In the genomic region with DNA sequence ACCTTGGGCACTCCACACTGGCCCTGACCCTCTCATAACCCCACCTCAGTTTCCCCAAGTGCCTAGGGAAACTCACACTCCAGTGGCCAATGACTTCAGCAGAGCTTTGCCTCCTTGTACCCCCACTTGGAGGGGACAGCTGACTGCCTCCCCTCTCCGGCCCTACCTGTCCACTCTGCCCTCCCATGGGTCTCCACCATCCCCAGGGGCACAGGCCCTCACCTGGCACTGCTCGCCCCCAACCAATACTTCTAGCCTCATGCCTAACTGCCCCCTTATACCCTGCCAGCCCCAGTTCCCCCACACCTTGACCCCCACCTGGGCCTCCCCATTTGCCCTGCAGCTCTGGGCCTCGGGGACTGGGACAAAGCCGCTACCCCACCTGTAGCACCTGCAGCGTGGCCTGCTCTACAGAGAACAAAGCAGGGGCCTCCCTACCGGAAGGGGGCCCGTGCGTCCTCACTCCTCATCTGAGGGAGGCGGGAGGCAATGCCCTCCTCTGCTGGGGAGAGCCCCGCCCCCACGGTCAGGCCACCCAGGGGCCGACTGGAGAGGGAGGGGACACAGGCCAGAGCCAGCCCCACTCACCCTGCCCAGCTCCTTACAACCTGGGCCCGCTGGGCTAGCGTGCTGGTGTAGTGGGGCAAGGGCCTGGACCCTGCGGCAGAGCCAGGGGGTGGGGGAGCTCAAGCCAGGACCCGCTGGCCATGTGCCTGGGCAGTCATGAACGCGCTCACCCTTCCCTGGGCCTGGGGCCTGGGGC, we compare ENCODE assay signal across 7 cellular contexts. TPM values are rescaled to one million over a fixed set of nuclear protein-coding genes. Genes with fewer than 3 reads are reported as not detected.
DNase-seq lines count a peak whose midpoint lies in the region; TF ChIP-seq lines count a peak whose summit lies in the region.
"Had no signal": no experiment of that assay in that cellular context is flagged by ENCODE, and none has a peak within 500 bp of the region (broad histone marks: within the 10 kb centered on the region; RNA-seq: fewer than 3 reads in every experiment).

No MANE protein-coding gene starts in this region.

- H3K27me3 ChIP-seq in fibroblast of lung (ENCODE audit: control insufficient read depth, insufficient read depth, low read length) (no peaks in the 10 kb centered on the region), stomach smooth muscle (ENCODE audit: control insufficient read depth in 1 of 2, insufficient read depth in 2 of 2, low read length in 2 of 2) (no peaks in the 10 kb centered on the region)

- no peaks in the 10 kb centered on the region for H4K20me1 ChIP-seq in fibroblast of lung (ENCODE audit: control insufficient read depth, extremely low read depth, insufficient read depth, low read length)

- H2AFZ ChIP-seq in fibroblast of lung (ENCODE audit: low read length) = no peak overlapping the region

- no peaks in the 10 kb centered on the region for H3K9me3 ChIP-seq in fibroblast of lung (ENCODE audit: control insufficient read depth, insufficient read depth, low read depth, low read length)
- no peaks in the 10 kb centered on the region for H3K9me3 ChIP-seq in stomach smooth muscle (ENCODE audit: control insufficient read depth in 2 of 2, low read length in 2 of 2)

- TF ChIP-seq CTCF in fibroblast of lung (conservative IDR thresholded peaks at IDR 0.05 in 1 of 2, IDR thresholded peaks at IDR 0.05 in 1 of 2; ENCODE audit: low read depth in 1 of 2, low read length in 2 of 2) = no peak

- peaks cover 3% of the 10 kb centered on the region for H3K36me3 ChIP-seq in fibroblast of lung (ENCODE audit: control insufficient read depth, insufficient read depth, low read length)
- H3K36me3 ChIP-seq in stomach smooth muscle (ENCODE audit: control insufficient read depth in 2 of 2, insufficient read depth in 2 of 2, low read length in 2 of 2) = peaks cover 4% of the 10 kb centered on the region in 2 donors

- peaks cover 3% of the 10 kb centered on the region for H3K79me2 ChIP-seq in fibroblast of lung (ENCODE audit: control insufficient read depth, insufficient read depth, low read length)

- H3K4me1 ChIP-seq in fibroblast of lung (ENCODE audit: control insufficient read depth, extremely low read depth, insufficient read depth, low read length) = peaks cover 39% of the 10 kb centered on the region
- peaks cover 96% of the 10 kb centered on the region for H3K4me1 ChIP-seq in stomach smooth muscle (ENCODE audit: control insufficient read depth, insufficient read depth, low read length)

- H3K4me3 ChIP-seq in fibroblast of lung (replicated peaks in 1 of 4; ENCODE audit: control extremely low read depth in 1 of 4, insufficient read depth in 1 of 4, low read depth in 3 of 4, low read length in 4 of 4) (no peak overlapping the region), stomach smooth muscle (ENCODE audit: low read length in 2 of 2) (peak overlapping the region in 1 of 2 donors; percentile 64)

- no peak overlapping the region for H3K9ac ChIP-seq in fibroblast of lung (ENCODE audit: insufficient read depth, low read length)
- peak overlapping the region; percentile 14 to 21 for H3K9ac ChIP-seq in stomach smooth muscle (ENCODE audit: low read length in 2 of 2)

- peak overlapping the region; percentile 35 for H3K4me2 ChIP-seq in fibroblast of lung (ENCODE audit: extremely low read depth, insufficient read depth, low read length)

- peak overlapping the region; percentile 30 for H3K27ac ChIP-seq in fibroblast of lung (ENCODE audit: insufficient read depth, low read length)
- H3K27ac ChIP-seq in stomach smooth muscle (ENCODE audit: low read length) = peak overlapping the region; percentile 85

- DNase-seq in NCI-H345 treated with DMSO at 0.1 percent for 48 hours (lab: John Stamatoyannopoulos, UW; ENCODE audit: unreplicated experiment) (peak; percentile 54), fibroblast of lung (ENCODE audit: low read depth in 2 of 2) (no peak), NCI-H82 treated with DMSO at 0.1 percent for 48 hours (lab: John Stamatoyannopoulos, UW; ENCODE audit: unreplicated experiment) (no peak), cortex of kidney (lab: John Stamatoyannopoulos, UW) (no peak)
- no peak for DNase-seq in activated CD4-positive, alpha-beta T cell treated with anti-CD3 and anti-CD28 coated beads for 1 hour
- DNase-seq: activated naive CD4-positive, alpha-beta T cell had no signal

RNA-seq across cellular contexts. Expression of a gene that starts 8.2 kb away (rescaled TPM):
- 47.0 and 81.6 TPM in 2 replicates for total RNA-seq in fibroblast of lung
- 1.5 and 4.3 TPM in 2 replicates for polyA plus RNA-seq in fibroblast of lung
- 22.0 and 58.2 TPM in 2 replicates for polyA plus RNA-seq in fibroblast of lung (2012)
- polyA minus RNA-seq in fibroblast of lung (ENCODE audit: low replicate concordance) = 6.9 and 17.3 TPM in 2 replicates

RNA-seq across cellular contexts. Expression of a gene that starts 28.0 kb away (rescaled TPM):
- 718 and 867 TPM in 2 replicates for total RNA-seq in fibroblast of lung
- 2,081 and 2,825 TPM in 2 replicates for polyA plus RNA-seq in fibroblast of lung
- polyA plus RNA-seq in fibroblast of lung (2012) = 3,514 and 3,924 TPM in 2 replicates
- 272 and 495 TPM in 2 replicates for polyA minus RNA-seq in fibroblast of lung (ENCODE audit: low replicate concordance)

RNA-seq across cellular contexts. Expression of a gene that starts 48.2 kb away (rescaled TPM):
- total RNA-seq in fibroblast of lung = 0.51 and 0.66 TPM in 2 replicates
- polyA plus RNA-seq in fibroblast of lung = 2.9 and 4.4 TPM in 2 replicates
- 3.4 and 5.3 TPM in 2 replicates for polyA plus RNA-seq in fibroblast of lung (2012)
- polyA minus RNA-seq in fibroblast of lung (ENCODE audit: low replicate concordance) = 7.4 and 8.2 TPM in 2 replicates

RNA-seq across cellular contexts. Expression of a gene that starts 56.1 kb away (rescaled TPM):
- 61.1 and 71.3 TPM in 2 replicates for total RNA-seq in fibroblast of lung
- 41.2 and 67.1 TPM in 2 replicates for polyA plus RNA-seq in fibroblast of lung
- polyA plus RNA-seq in fibroblast of lung (2012) = 93.7 and 155 TPM in 2 replicates
- 37.3 and 44.1 TPM in 2 replicates for polyA minus RNA-seq in fibroblast of lung (ENCODE audit: low replicate concordance)
